In genomic region chr2:102238778-102239177, GRCh38 we compare ENCODE assay signal across 23 cellular contexts. TPM values are rescaled to one million over a fixed set of nuclear protein-coding genes. Genes with fewer than 3 reads are reported as not detected.
DNase-seq lines count a peak whose midpoint lies in the region; ATAC-seq and TF ChIP-seq lines count a peak whose summit lies in the region.
"Had no signal": no experiment of that assay in that cellular context is flagged by ENCODE, and none has a peak within 500 bp of the region (broad histone marks: within the 10 kb centered on the region; RNA-seq: fewer than 3 reads in every experiment).

No MANE protein-coding gene starts in this region.

- H3K9me3 Mint-ChIP-seq in activated T-cell treated with anti-CD3 and anti-CD28 coated beads, Interleukin-2, amount 50 U/mL, for 72 hours: peaks cover 0 to under 1% of the 10 kb centered on the region in 2 donors
- H3K9me3 Mint-ChIP-seq in activated T-helper 17 cell treated with anti-CD3 and anti-CD28 coated beads, Interleukin-2, amount 50 U/mL, for 72 hours: no peaks in the 10 kb centered on the region
- H3K9me3 Mint-ChIP-seq: nephron progenitor cell had no signal

- H3K27me3 Mint-ChIP-seq in activated T-cell treated with anti-CD3 and anti-CD28 coated beads, Interleukin-2, amount 50 U/mL, for 72 hours (ENCODE audit: low read depth): no peaks in the 10 kb centered on the region
- H3K27me3 Mint-ChIP-seq in activated T-helper 17 cell treated with anti-CD3 and anti-CD28 coated beads, Interleukin-2, amount 50 U/mL, for 72 hours: no peaks in the 10 kb centered on the region

- H3K36me3 Mint-ChIP-seq in activated T-cell treated with anti-CD3 and anti-CD28 coated beads, Interleukin-2, amount 50 U/mL, for 72 hours (ENCODE audit: insufficient read depth in 2 of 2): peaks cover 0 to 6% of the 10 kb centered on the region in 2 donors
- H3K36me3 Mint-ChIP-seq in activated T-helper 17 cell treated with anti-CD3 and anti-CD28 coated beads, Interleukin-2, amount 50 U/mL, for 72 hours (ENCODE audit: low read depth): peaks cover 26% of the 10 kb centered on the region

- H3K27me3 ChIP-seq in BLaER1 treated with 17β-estradiol and CSF1 and Interleukin-3, amounts not matched to agents 10 nM and 100 nM: no peaks in the 10 kb centered on the region
- H3K27me3 ChIP-seq in gastrocnemius medialis (no peaks in the 10 kb centered on the region), lower lobe of right lung (ENCODE audit: low read depth) (no peaks in the 10 kb centered on the region)
- H3K27me3 ChIP-seq: esophagus squamous epithelium had no signal

- no peaks in the 10 kb centered on the region; a peak in 1 of 22 replicates for H3K9me3 ChIP-seq in BLaER1 treated with 17β-estradiol and CSF1 and Interleukin-3, amounts not matched to agents 10 nM and 100 nM (replicated peaks in 1 of 11)
- H3K9me3 ChIP-seq in gastrocnemius medialis (no peaks in the 10 kb centered on the region), lower lobe of right lung (no peaks in the 10 kb centered on the region)
- H3K9me3 ChIP-seq: esophagus squamous epithelium, spleen had no signal

- H3K4me3 ChIP-seq in BLaER1 treated with 17β-estradiol and CSF1 and Interleukin-3, amounts not matched to agents 10 nM and 100 nM: 0 out of 20 replicates have a peak overlapping the region, but pooled peaks of 1 of the 10 experiments have one; percentile 5
- H3K4me3 ChIP-seq in gastrocnemius medialis (no peak overlapping the region), lower lobe of right lung (no peak overlapping the region)
- H3K4me3 ChIP-seq: esophagus squamous epithelium, SK-N-MC, spleen had no signal

- DNase-seq in activated T-cell treated with anti-CD3 and anti-CD28 coated beads, Interleukin-2, amount 50 U/mL, for 72 hours: no peak
- DNase-seq in activated T-cell treated with anti-CD3 and anti-CD28 coated beads, Interleukin-2, amount 50 U/mL, for 1 hour: no peak
- DNase-seq in gastrocnemius medialis: no peak
- no peak for DNase-seq in cerebellum (ENCODE audit: low spot score)
- no peak for DNase-seq in NCI-H187 (lab: John Stamatoyannopoulos, UW)
- DNase-seq in lower lobe of right lung: no peak
- DNase-seq: activated CD4-positive, CD25-positive, alpha-beta regulatory T cell treated with anti-CD3 and anti-CD28 coated beads, Interleukin-2, amount 50 U/mL, for 72 hours; central memory CD4-positive, alpha-beta T cell; effector CD4-positive, alpha-beta T cell; esophagus squamous epithelium; head of caudate nucleus; MM.1S; NCI-H1694 treated with DMSO at 0.1 percent for 48 hours; NCI-H345; nephron progenitor cell; trophoblast cell had no signal

- no peak for TF ChIP-seq POLR2A in gastrocnemius medialis (IDR thresholded peaks at IDR 0.05)

- peak overlapping the region; percentile 76 for H3K27ac Mint-ChIP-seq in activated T-cell treated with anti-CD3 and anti-CD28 coated beads, Interleukin-2, amount 50 U/mL, for 72 hours
- H3K27ac Mint-ChIP-seq in activated T-helper 17 cell treated with anti-CD3 and anti-CD28 coated beads, Interleukin-2, amount 50 U/mL, for 72 hours: peak overlapping the region; percentile 86
- H3K27ac Mint-ChIP-seq: nephron progenitor cell had no signal

- H4K20me1 ChIP-seq in BLaER1 treated with 17β-estradiol and CSF1 and Interleukin-3, amounts not matched to agents 10 nM and 100 nM: no peaks in the 10 kb centered on the region

- H3K27ac ChIP-seq in BLaER1 treated with 17β-estradiol and CSF1 and Interleukin-3, amounts not matched to agents 10 nM and 100 nM: peak overlapping the region in 8 of 11 experiments; percentile 12 to 42 (median 25); a peak in 8 of 22 replicates
- H3K27ac ChIP-seq in gastrocnemius medialis (peak overlapping the region; percentile 48 to 61 (median 56)), lower lobe of right lung (no peak overlapping the region)
- H3K27ac ChIP-seq: SK-N-MC had no signal

- peak overlapping the region; percentile 64 to 86 (median 83) for H3K4me2 ChIP-seq in BLaER1 treated with 17β-estradiol and CSF1 and Interleukin-3, amounts not matched to agents 10 nM and 100 nM

- no peaks in the 10 kb centered on the region for H3K36me3 ChIP-seq in BLaER1 treated with 17β-estradiol and CSF1 and Interleukin-3, amounts not matched to agents 10 nM and 100 nM
- H3K36me3 ChIP-seq in gastrocnemius medialis: no peaks in the 10 kb centered on the region
- no peaks in the 10 kb centered on the region for H3K36me3 ChIP-seq in lower lobe of right lung
- H3K36me3 ChIP-seq: spleen had no signal

- no peak for ATAC-seq in activated T-cell treated with anti-CD3 and anti-CD28 coated beads, Interleukin-2, amount 50 U/mL, for 72 hours (replicated peaks in 1 of 2)
- ATAC-seq in activated T-helper 17 cell treated with anti-CD3 and anti-CD28 coated beads, Interleukin-2, amount 50 U/mL, for 72 hours (replicated peaks): no peak
- ATAC-seq in gastrocnemius medialis (no peak), lower lobe of right lung (no peak)
- ATAC-seq: Panc1 had no signal

- TF ChIP-seq CTCF in gastrocnemius medialis (IDR thresholded peaks at IDR 0.05 in 4 of 5, conservative IDR thresholded peaks at IDR 0.05 in 1 of 5): no peak
- TF ChIP-seq CTCF in lower lobe of right lung (IDR thresholded peaks at IDR 0.05): no peak

- peak overlapping the region in 1 of 11 experiments; percentile 14; a peak in 1 of 22 replicates for H3K9ac ChIP-seq in BLaER1 treated with 17β-estradiol and CSF1 and Interleukin-3, amounts not matched to agents 10 nM and 100 nM

- H3K4me1 Mint-ChIP-seq in activated T-cell treated with anti-CD3 and anti-CD28 coated beads, Interleukin-2, amount 50 U/mL, for 72 hours (ENCODE audit: low read depth): peaks cover 74% of the 10 kb centered on the region
- H3K4me1 Mint-ChIP-seq in activated T-helper 17 cell treated with anti-CD3 and anti-CD28 coated beads, Interleukin-2, amount 50 U/mL, for 72 hours: peaks cover 39% of the 10 kb centered on the region

- in situ Hi-C loops in gastrocnemius medialis (cut with MboI; ENCODE audit: low sequenced_read_pairs in 4 of 4): loop anchor here in 1 of 4 donors (5.0 to 10.0 kb wide), 2 partner anchors 54 to 216 kb away; partner anchors contain the start of gene IL1RL2

- peak overlapping the region; percentile 61 to 79 for H3K4me3 Mint-ChIP-seq in activated T-cell treated with anti-CD3 and anti-CD28 coated beads, Interleukin-2, amount 50 U/mL, for 72 hours
- H3K4me3 Mint-ChIP-seq in activated T-helper 17 cell treated with anti-CD3 and anti-CD28 coated beads, Interleukin-2, amount 50 U/mL, for 72 hours: peak overlapping the region; percentile 62
- H3K4me3 Mint-ChIP-seq: nephron progenitor cell had no signal

- peaks cover 40 to 56% (median 46%) of the 10 kb centered on the region in 10 experiments for H3K4me1 ChIP-seq in BLaER1 treated with 17β-estradiol and CSF1 and Interleukin-3, amounts not matched to agents 10 nM and 100 nM
- H3K4me1 ChIP-seq in gastrocnemius medialis: peaks cover 0 to 13% of the 10 kb centered on the region in 2 donors
- peaks cover 20% of the 10 kb centered on the region for H3K4me1 ChIP-seq in lower lobe of right lung

- intact Hi-C loops in gastrocnemius medialis (cut with DNase I; ENCODE audit: low total_unique reads) (no loop called here), lower lobe of right lung (cut with DNase I) (no loop called here)

RNA-seq across cellular contexts. Expression of gene IL1RL2, which starts 52.0 kb away (rescaled TPM):
- 1 to 10 TPM; 1.4 to 1.9 TPM for total RNA-seq in activated T-cell treated with anti-CD3 and anti-CD28 coated beads, Interleukin-2, amount 50 U/mL, for 72 hours
- 1 to 10 TPM in 1 of 2 donors, under 1 TPM in 1; 0.41 to 2.7 TPM for total RNA-seq in activated T-helper 17 cell treated with anti-CD3 and anti-CD28 coated beads, Interleukin-2, amount 50 U/mL, for 72 hours
- total RNA-seq in gastrocnemius medialis: under 1 TPM in 2 of 4 donors, not detected in 2; 0.35 to 0.49 TPM
- total RNA-seq in cerebellum: 0.73 TPM
- total RNA-seq in lower lobe of right lung: not detected
- total RNA-seq: Daoy, H4 had no signal
